In genomic region chr9:37784640-37785483, GRCh38 we compare ENCODE assay signal across 8 cellular contexts.
A peak's percentile ranks its signal among the peaks of the same experiment; 100 is the strongest.
DNase-seq lines count a peak whose midpoint lies in the region; ATAC-seq and TF ChIP-seq lines count a peak whose summit lies in the region.

TSS of gene EXOSC3 (minus strand) at chr9:37785064. CDS start at chr9:37785044, 20 bp downstream.

- peak; percentile 94 for DNase-seq in Ammon's horn (ENCODE audit: low spot score)
- DNase-seq in NCI-H446 treated with DMSO at 0.1 percent for 48 hours (lab: John Stamatoyannopoulos, UW): peak; percentile 81
- peak; percentile 74 to 80 for DNase-seq in activated CD4-positive, alpha-beta T cell treated with anti-CD3 and anti-CD28 coated beads for 24 hours (ENCODE audit: low read depth in 2 of 2)
- peak; percentile 91 for DNase-seq in choroid plexus epithelial cell (ENCODE audit: low read depth)
- peak; percentile 88 for DNase-seq in stimulated activated CD4-positive, alpha-beta T cell treated with anti-CD3 and anti-CD28 coated beads, Interleukin-1b, Interleukin-23, amount 100 ng/mL, for 48 hours

- peaks cover 3% of the 10 kb centered on the region for H3K27me3 ChIP-seq in layer of hippocampus (ENCODE audit: control insufficient read depth, insufficient read depth, low read length)

- H3K27ac ChIP-seq in layer of hippocampus (ENCODE audit: low read depth, low read length): peak within 1 kb of the TSS; percentile 19

- no peak for TF ChIP-seq CTCF in choroid plexus epithelial cell (conservative IDR thresholded peaks at IDR 0.05; ENCODE audit: low read depth, low read length)

- H3K4me3 ChIP-seq in choroid plexus epithelial cell (ENCODE audit: low read depth, low read length): peak within 1 kb of the TSS; percentile 99

- ATAC-seq in GM19035 (IDR thresholded peaks at IDR 0.05; ENCODE audit: unreplicated experiment) (peak; percentile 89), HG03354 (IDR thresholded peaks at IDR 0.05; ENCODE audit: poor library complexity, severe bottlenecking, unreplicated experiment) (peak; percentile 95)

Comparison
In these comparisons a context has a peak if more than half of its experiments do, and no peak if none do; other contexts are left out.
1. Peak in every context shown above with its lines: DNase-seq, ATAC-seq, H3K4me3 ChIP-seq and H3K27ac ChIP-seq.